17 cellular contexts compared by ENCODE assay signal in the genomic region with DNA sequence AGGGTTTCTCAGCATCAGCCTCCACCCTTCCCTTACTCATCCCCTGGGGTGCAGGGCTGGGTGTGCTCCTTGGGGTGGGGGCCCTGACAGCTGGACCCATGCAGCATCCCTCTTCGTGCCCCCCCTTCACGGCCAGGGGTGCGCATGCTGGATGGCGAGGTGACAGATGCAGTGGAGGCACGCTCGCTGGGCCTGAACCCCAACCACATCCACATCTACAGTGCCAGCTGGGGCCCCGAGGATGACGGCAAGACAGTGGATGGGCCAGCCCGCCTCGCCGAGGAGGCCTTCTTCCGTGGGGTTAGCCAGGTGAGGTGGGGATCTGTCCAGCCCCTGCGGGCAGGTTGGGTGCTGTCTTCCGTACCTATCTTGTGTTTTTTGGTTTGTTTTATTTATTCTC.
"Had no signal": no experiment of that assay in that cellular context is flagged by ENCODE, and none has a peak within 500 bp of the region (broad histone marks: within the 10 kb centered on the region; RNA-seq: fewer than 3 reads in every experiment).

No MANE protein-coding gene starts in this region.

- H3K27me3 ChIP-seq: foreskin keratinocyte had no signal

- H3K4me1 ChIP-seq: foreskin keratinocyte had no signal

- ATAC-seq: foreskin keratinocyte; left ventricle myocardium superior; naive thymus-derived CD8-positive, alpha-beta T cell; stimulated activated naive CD8-positive, alpha-beta T cell treated with anti-CD3 and anti-CD28 coated beads, Interleukin-15, amount 100 ng/mL, for 72 hours had no signal

- DNase-seq: activated CD4-positive, alpha-beta T cell treated with anti-CD3 and anti-CD28 coated beads, Interleukin-2, amount 10 ng/mL, durations not matched to agents 7 days and 5 days; activated naive CD8-positive, alpha-beta T cell treated with anti-CD3 and anti-CD28 coated beads, Interleukin-2, amount 10 ng/mL, durations not matched to agents 7 days and 5 days; cortex of kidney; effector CD8-positive, alpha-beta T cell; foreskin keratinocyte; kidney glomerular epithelial cell; left ventricle myocardium superior; naive thymus-derived CD8-positive, alpha-beta T cell; nucleus accumbens; Right ventricle myocardium superior; stimulated activated CD4-positive, alpha-beta T cell treated with anti-CD3 and anti-CD28 coated beads, Interleukin-4, amount 100 ng/mL, for 24 hours; stimulated activated naive CD8-positive, alpha-beta T cell treated with anti-CD3 and anti-CD28 coated beads, Interleukin-15, amount 100 ng/mL, for 72 hours had no signal

- H3K27me3 Mint-ChIP-seq: activated CD4-positive, alpha-beta T cell treated with anti-CD3 and anti-CD28 coated beads, Interleukin-2, amount 10 ng/mL, durations not matched to agents 7 days and 5 days; activated naive CD8-positive, alpha-beta T cell treated with anti-CD3 and anti-CD28 coated beads, Interleukin-2, amount 10 ng/mL, durations not matched to agents 7 days and 5 days; brain; central memory CD8-positive, alpha-beta T cell; memory B cell; naive thymus-derived CD8-positive, alpha-beta T cell; stimulated activated naive CD8-positive, alpha-beta T cell treated with anti-CD3 and anti-CD28 coated beads, Interleukin-15, amount 100 ng/mL, for 72 hours; type B pancreatic cell had no signal

- H3K4me3 Mint-ChIP-seq: activated CD4-positive, alpha-beta T cell treated with anti-CD3 and anti-CD28 coated beads, Interleukin-2, amount 10 ng/mL, durations not matched to agents 7 days and 5 days; activated naive CD8-positive, alpha-beta T cell treated with anti-CD3 and anti-CD28 coated beads, Interleukin-2, amount 10 ng/mL, durations not matched to agents 7 days and 5 days; brain; central memory CD8-positive, alpha-beta T cell; memory B cell; naive thymus-derived CD8-positive, alpha-beta T cell; type B pancreatic cell had no signal

- H3K9me3 Mint-ChIP-seq: activated CD4-positive, alpha-beta T cell treated with anti-CD3 and anti-CD28 coated beads, Interleukin-2, amount 10 ng/mL, durations not matched to agents 7 days and 5 days; activated naive CD8-positive, alpha-beta T cell treated with anti-CD3 and anti-CD28 coated beads, Interleukin-2, amount 10 ng/mL, durations not matched to agents 7 days and 5 days; brain; central memory CD8-positive, alpha-beta T cell; memory B cell; naive thymus-derived CD8-positive, alpha-beta T cell; stimulated activated naive CD8-positive, alpha-beta T cell treated with anti-CD3 and anti-CD28 coated beads, Interleukin-15, amount 100 ng/mL, for 72 hours; type B pancreatic cell had no signal

- H3K27ac ChIP-seq: foreskin keratinocyte, SK-N-MC had no signal

- H3K27ac Mint-ChIP-seq: activated CD4-positive, alpha-beta T cell treated with anti-CD3 and anti-CD28 coated beads, Interleukin-2, amount 10 ng/mL, durations not matched to agents 7 days and 5 days; activated naive CD8-positive, alpha-beta T cell treated with anti-CD3 and anti-CD28 coated beads, Interleukin-2, amount 10 ng/mL, durations not matched to agents 7 days and 5 days; memory B cell; type B pancreatic cell had no signal

- H3K4me3 ChIP-seq: SK-N-MC had no signal
